ENCODE assay signal across 17 cellular contexts in the genomic region with DNA sequence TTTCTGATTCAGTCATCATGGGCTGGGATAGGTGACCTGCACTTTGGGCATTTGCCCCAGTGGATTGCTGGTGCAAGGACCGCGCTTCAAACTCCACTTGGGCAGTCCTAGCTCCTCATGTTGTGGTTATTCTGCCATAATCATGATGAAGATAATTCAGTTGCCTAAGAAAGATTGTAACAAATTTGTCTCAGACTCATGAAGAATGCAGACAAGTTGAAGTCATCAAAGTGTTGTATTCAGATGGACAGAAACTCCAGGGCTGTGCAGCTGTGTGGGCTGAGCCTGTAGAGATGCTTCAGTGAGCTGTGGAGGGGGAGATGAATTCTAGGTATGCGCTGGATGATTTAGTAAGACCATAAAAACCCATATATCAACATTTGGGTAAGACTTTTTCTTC.
"Had no signal": no experiment of that assay in that cellular context is flagged by ENCODE, and none has a peak within 500 bp of the region (broad histone marks: within the 10 kb centered on the region; RNA-seq: fewer than 3 reads in every experiment).

No MANE protein-coding gene starts in this region.

- H3K9me3 ChIP-seq: breast epithelium, pancreas, stomach, testis, upper lobe of right lung had no signal

- DNase-seq: activated CD4-positive, alpha-beta T cell treated with anti-CD3 and anti-CD28 coated beads, Interleukin-2, amount 10 ng/mL, durations not matched to agents 24 days and 14 days; activated CD4-positive, CD25-positive, alpha-beta regulatory T cell; activated CD8-positive, alpha-beta memory T cell treated with anti-CD3 and anti-CD28 coated beads, Interleukin-2, amount 50 U/mL, for 4 hours; activated CD8-positive, alpha-beta T cell treated with anti-CD3 and anti-CD28 coated beads, Interleukin-2, amount 10 ng/mL, durations not matched to agents 7 days and 5 days; activated naive CD8-positive, alpha-beta T cell treated with anti-CD3 and anti-CD28 coated beads for 36 hours; cerebellar nuclear complex; effector CD8-positive, alpha-beta T cell; foreskin fibroblast; glutamatergic neuron; pancreas; stimulated activated CD4-positive, alpha-beta T cell treated with anti-CD3 and anti-CD28 coated beads, Interleukin-12 subunit alpha, Interleukin-12 subunit beta, amount 100 ng/mL, for 4 hours; stimulated activated CD4-positive, alpha-beta T cell treated with anti-CD3 and anti-CD28 coated beads, Interleukin-2, amount 100 ng/mL, for 24 hours; stomach; testis; upper lobe of right lung had no signal

- H3K36me3 ChIP-seq: breast epithelium, pancreas had no signal

- H3K27me3 ChIP-seq: breast epithelium, pancreas, stomach, testis, upper lobe of right lung had no signal

- H3K27ac ChIP-seq: breast epithelium, pancreas, stomach, testis, upper lobe of right lung had no signal

- H3K4me3 ChIP-seq: breast epithelium, pancreas, stomach, testis, upper lobe of right lung had no signal

- H3K4me1 ChIP-seq: breast epithelium, stomach, testis, upper lobe of right lung had no signal

- ATAC-seq: activated CD8-positive, alpha-beta T cell treated with anti-CD3 and anti-CD28 coated beads, Interleukin-2, amount 10 ng/mL, durations not matched to agents 7 days and 5 days; natural killer cell treated with Interleukin-12 subunit alpha and Interleukin-12 subunit beta and Interleukin-15 and Interleukin-18, amount 100 ng/mL, for 72 hours; pancreas; upper lobe of right lung had no signal
